ENCODE assay signal across 9 cellular contexts in genomic region chr18:23964282-23965238, GRCh38. TPM values are rescaled to one million over a fixed set of nuclear protein-coding genes. Genes with fewer than 3 reads are reported as not detected.
A peak's percentile ranks its signal among the peaks of the same experiment; 100 is the strongest.
DNase-seq lines count a peak whose midpoint lies in the region; ATAC-seq, FAIRE-seq and TF ChIP-seq lines count a peak whose summit lies in the region.
"Had no signal": no experiment of that assay in that cellular context is flagged by ENCODE, and none has a peak within 500 bp of the region (broad histone marks: within the 10 kb centered on the region; RNA-seq: fewer than 3 reads in every experiment).

No MANE protein-coding gene starts in this region.

- TF ChIP-seq CTCF in H9 (conservative IDR thresholded peaks at IDR 0.05) (no peak), GM12878 (IDR thresholded peaks at IDR 0.05 in 2 of 3, conservative IDR thresholded peaks at IDR 0.05 in 1 of 3; ENCODE audit: control insufficient read depth in 2 of 3, extremely low read depth in 1 of 3, insufficient read depth in 1 of 3, low read depth in 3 of 3, low read length in 3 of 3) (peak; percentile 18 to 55 (median 46); a peak in 5 of 6 replicates), A673 (conservative IDR thresholded peaks at IDR 0.05; ENCODE audit: low read depth, low read length) (no peak)

- H2AK5ac ChIP-seq in H9 (ENCODE audit: insufficient read length, low read length), result no peak overlapping the region

- H3K27me3 ChIP-seq in H9 (ENCODE audit: insufficient read depth, low read length), result no peaks in the 10 kb centered on the region
- no peaks in the 10 kb centered on the region for H3K27me3 ChIP-seq in GM12878 (replicated peaks in 1 of 2; ENCODE audit: control insufficient read depth in 2 of 2, insufficient read depth in 2 of 2, low read length in 1 of 2)
- H3K27me3 ChIP-seq in A673 (replicated peaks; ENCODE audit: insufficient read depth, low read depth, low read length, poor library complexity), result no peaks in the 10 kb centered on the region

- TF ChIP-seq RAD21 in GM12878 (IDR thresholded peaks at IDR 0.05; ENCODE audit: insufficient read depth, low read depth, low read length), result no peak

- no peaks in the 10 kb centered on the region; the same call in 1 of the 2 replicates for H3K4me1 ChIP-seq in H9 (ENCODE audit: insufficient read depth, low read length)
- peaks cover 22% of the 10 kb centered on the region for H3K4me1 ChIP-seq in GM12878 (ENCODE audit: control insufficient read depth, insufficient read depth, low read length)
- peaks cover 5% of the 10 kb centered on the region for H3K4me1 ChIP-seq in A673 (ENCODE audit: insufficient read depth, low read length, poor library complexity, severe bottlenecking)

- H3K4me3 Mint-ChIP-seq in H9 (no peak overlapping the region), T-helper 17 cell (peak overlapping the region; percentile 59)

- H2BK20ac ChIP-seq in H9 (ENCODE audit: low read depth, low read length, poor library complexity, severe bottlenecking), result no peak overlapping the region

- H4K91ac ChIP-seq in H9 (ENCODE audit: insufficient read length, low read depth, low read length), result no peak overlapping the region

- H3K9ac ChIP-seq in H9 (ENCODE audit: extremely low read depth, insufficient read length, low read length) (no peak overlapping the region), GM12878 (ENCODE audit: control insufficient read depth, insufficient read depth, low read length) (no peak overlapping the region)

- RAD21 ChIA-PET in GM12878 (lab: Charles Lee; ENCODE audit: unreplicated experiment), result interaction anchor here (0.9 to 1.9 kb wide), 7 partner anchors 17 to 150 kb away, joined by 3 to 6 read pairs (median 3); no protein-coding TSS in a partner anchor

- no peak for FAIRE-seq in GM12878 (lab: Jason Lieb, UNC)
- FAIRE-seq: GM12892 had no signal

- CTCF ChIA-PET in GM12878 (lab: Yijun Ruan, JAX) (interaction anchor here (0.7 to 2.5 kb wide), 12 partner anchors 12 to 337 kb away, joined by 3 to 10 read pairs (median 4); no protein-coding TSS in a partner anchor), A673 (lab: Charles Lee) (no interaction called here)

- POLR2A ChIA-PET in GM12878 (lab: Charles Lee) (no interaction called here), A673 (lab: Charles Lee; ENCODE audit: low non-redundant PET) (no interaction called here)

- H3K79me2 ChIP-seq in H9 (ENCODE audit: insufficient read depth, low read length) (no peaks in the 10 kb centered on the region), GM12878 (ENCODE audit: control insufficient read depth, insufficient read depth, low read length) (no peaks in the 10 kb centered on the region)

- in situ Hi-C loops in GM12878 (cut with MboI), result loop anchor here (5.0 kb wide), 1 partner anchor 148 kb away; no protein-coding TSS in a partner anchor

- TF ChIP-seq POLR2A in GM12878 (IDR thresholded peaks at IDR 0.05; ENCODE audit: low read depth, low read length), result no peak

- H4K8ac ChIP-seq in H9 (replicated peaks; ENCODE audit: insufficient read length, low read depth, low read length), result no peak overlapping the region

- WGBS in H9 (ENCODE audit: extremely low coverage, insufficient read length, low lambda C conversion rate), result no CpG with 5 or more reads among the region's 11 CpGs
- WGBS in GM12878 (ENCODE audit: insufficient coverage, insufficient replicate concordance, low lambda C conversion rate, missing lambda C conversion rate), result 40% methylated on average over 11 of the region's 11 CpGs

- TF ChIP-seq EP300 in GM12878 (IDR thresholded peaks at IDR 0.05; ENCODE audit: borderline replicate concordance in 1 of 2, control insufficient read depth in 1 of 2, low read depth in 2 of 2, low read length in 2 of 2), result no peak

- H3K23me2 ChIP-seq in H9 (ENCODE audit: insufficient read length, low read depth, low read length, poor library complexity, severe bottlenecking), result no peaks in the 10 kb centered on the region

- H3K4me1 Mint-ChIP-seq in H9, result peaks cover 17 to 19% of the 10 kb centered on the region in 2 experiments
- peaks cover 47% of the 10 kb centered on the region for H3K4me1 Mint-ChIP-seq in T-helper 17 cell

- H3K14ac ChIP-seq in H9 (ENCODE audit: insufficient read depth, low read length), result no peak overlapping the region

- no peak overlapping the region for H3K4ac ChIP-seq in H9 (ENCODE audit: low read depth, low read length)

- SMC1A ChIA-PET in GM12878 (lab: Charles Lee; ENCODE audit: uncharacterized antibody, unreplicated experiment), result interaction anchor here (0.7 to 2.0 kb wide), 11 partner anchors 15 to 155 kb away, joined by 3 to 10 read pairs (median 4); no protein-coding TSS in a partner anchor

- no peak overlapping the region for H2BK120ac ChIP-seq in H9 (ENCODE audit: low read depth, low read length, poor library complexity, severe bottlenecking)

- H3K27ac ChIP-seq in H9 (ENCODE audit: insufficient read length, low read depth, low read length), result no peak overlapping the region
- H3K27ac ChIP-seq in GM12878 (ENCODE audit: control insufficient read depth, insufficient read depth), result no peak overlapping the region
- no peak overlapping the region for H3K27ac ChIP-seq in A673 (ENCODE audit: low read depth, low read length, poor library complexity, severe bottlenecking)

- peak overlapping the region; percentile 92 for H4K5ac ChIP-seq in H9 (ENCODE audit: insufficient read length, low read depth, low read length)

- H2AFZ ChIP-seq in H9 (ENCODE audit: low read length), result peak overlapping the region; percentile 58
- peak overlapping the region; percentile 47 for H2AFZ ChIP-seq in GM12878 (ENCODE audit: control insufficient read depth, low read depth, low read length)

- no peak overlapping the region for H3K18ac ChIP-seq in H9 (ENCODE audit: insufficient read length, low read depth, low read length)

- H3K36me3 Mint-ChIP-seq in H9 (ENCODE audit: insufficient read depth in 1 of 3, low read depth in 3 of 3) (peaks cover 0 to 3% (median 0%) of the 10 kb centered on the region in 3 experiments; a peak in 2 of 7 replicates), T-helper 17 cell (ENCODE audit: low read depth) (peaks cover 3% of the 10 kb centered on the region)

- DNase-seq in H9 (no peak), T-helper 17 cell (peak in 2 of 3 donors; percentile 24 to 35), GM12878 (ENCODE audit: low read depth, low spot score) (no peak), KG1 (lab: John Stamatoyannopoulos, UW) (no peak), A673 (ENCODE audit: low spot score) (no peak), SHP77 treated with DMSO at 0.1 percent for 48 hours (lab: John Stamatoyannopoulos, UW) (no peak)
- peak; percentile 28 for DNase-seq in stimulated activated CD4-positive, alpha-beta T cell treated with anti-CD3 and anti-CD28 coated beads, Interleukin-12 subunit alpha, Interleukin-12 subunit beta, amount 100 ng/mL, for 4 hours

- H3K27ac Mint-ChIP-seq in H9 (peak overlapping the region in 1 of 3 experiments; percentile 23; a peak in 4 of 7 replicates), T-helper 17 cell (peak overlapping the region; percentile 96)

- no peak overlapping the region for H2BK12ac ChIP-seq in H9 (ENCODE audit: insufficient read length, low read depth, low read length)

- BruUV-seq in GM12878 (replicated peaks; lab: Mats Ljungman, UMichigan) (no TSS peak), A673 (replicated peaks; lab: Mats Ljungman, UMichigan) (no TSS peak)

- H3K36me3 ChIP-seq in GM12878 (ENCODE audit: control insufficient read depth in 2 of 2, insufficient read depth in 2 of 2, low read length in 1 of 2) (no peaks in the 10 kb centered on the region), A673 (ENCODE audit: insufficient read depth, low read length, poor library complexity, severe bottlenecking) (no peaks in the 10 kb centered on the region)

- H2BK15ac ChIP-seq in H9 (ENCODE audit: low read depth, low read length), result no peak overlapping the region

- intact Hi-C loops in GM12878 (cut with micrococcal nuclease; ENCODE audit: unreplicated experiment) (loop anchor here (1.0 to 2.0 kb wide), 2 partner anchors 54 to 155 kb away; no protein-coding TSS in a partner anchor), A673 (cut with micrococcal nuclease; ENCODE audit: unreplicated experiment) (no loop called here)

- no peak overlapping the region for H3K23ac ChIP-seq in H9 (ENCODE audit: insufficient read length, low read depth, low read length)

- ATAC-seq in T-helper 17 cell, result peak; percentile 85
- ATAC-seq in GM12878, result peak; percentile 93
- no peak for ATAC-seq in HG02588 (IDR thresholded peaks at IDR 0.05; ENCODE audit: unreplicated experiment)

- H2BK5ac ChIP-seq in H9 (ENCODE audit: insufficient read length, low read length), result no peak overlapping the region

- H3K9me3 ChIP-seq in H9 (ENCODE audit: control insufficient read depth, low read depth, low read length), result no peaks in the 10 kb centered on the region
- H3K9me3 ChIP-seq in T-helper 17 cell (ENCODE audit: control insufficient read depth, low read length, poor library complexity, severe bottlenecking), result no peaks in the 10 kb centered on the region
- H3K9me3 ChIP-seq in GM12878 (replicated peaks; ENCODE audit: control insufficient read depth, insufficient read depth, low read length), result no peaks in the 10 kb centered on the region; the same call in 2 of the 3 replicates
- H3K9me3 ChIP-seq in A673 (ENCODE audit: low read depth, low read length, poor library complexity, severe bottlenecking), result no peaks in the 10 kb centered on the region

- no peak overlapping the region for H3T11ph ChIP-seq in H9 (ENCODE audit: low read length)

- no peaks in the 10 kb centered on the region for H3K79me1 ChIP-seq in H9 (ENCODE audit: insufficient read depth, low read depth, low read length, poor library complexity, severe bottlenecking)

- H3K4me2 ChIP-seq in H9 (ENCODE audit: insufficient read depth, insufficient read length, low read length) (no peak overlapping the region), GM12878 (ENCODE audit: control insufficient read depth, insufficient read depth) (no peak overlapping the region)

- 0 out of 2 replicates have a peak, but pooled peaks cover 3% of the 10 kb centered on the region for H3K27me3 Mint-ChIP-seq in H9 (ENCODE audit: low read depth)
- no peaks in the 10 kb centered on the region for H3K27me3 Mint-ChIP-seq in T-helper 17 cell

- H4K20me1 ChIP-seq in H9 (ENCODE audit: control insufficient read depth, insufficient read depth, insufficient read length), result no peaks in the 10 kb centered on the region
- H4K20me1 ChIP-seq in GM12878 (ENCODE audit: control insufficient read depth, insufficient read depth), result no peaks in the 10 kb centered on the region

- H3K56ac ChIP-seq in H9 (ENCODE audit: insufficient read length, low read depth, low read length), result no peak overlapping the region

- H3K4me3 ChIP-seq in GM12878, result no peak overlapping the region
- no peak overlapping the region for H3K4me3 ChIP-seq in A673 (ENCODE audit: low read depth, low read length, poor library complexity, severe bottlenecking)

- no peaks in the 10 kb centered on the region for H3K9me3 Mint-ChIP-seq in H9

RNA-seq across cellular contexts. Expression of gene TTC39C, which starts 50.0 kb away (rescaled TPM):
- total RNA-seq in H9 (2021) (16.4 and 18.0 TPM in 2 replicates), T-helper 17 cell (100 to 1,000 TPM; 187 to 226 TPM), GM12878 (2014; rRNA removed) (74.6 and 80.3 TPM in 2 replicates), GM12878 (2014; rRNA removed; fragmentation: Illumina TruSeq; extraction: Trizol) (81.1 and 84.4 TPM in 2 replicates), GM12878 (2021) (72.8 and 76.5 TPM in 2 replicates), A673 (2021) (20.7 and 24.0 TPM in 2 replicates)
- total RNA-seq in GM12878 (2013; cell fraction: nucleolus; rRNA removed), result 78.9 and 87.4 TPM in 2 replicates
- 20.4 TPM for polyA plus RNA-seq in GM12878 (2011; ENCODE audit: low read depth)
- polyA plus RNA-seq in GM12878 (2011; rRNA removed) (25.2 and 33.2 TPM in 2 replicates), GM12878 (2014; fragmentation: Illumina TruSeq; extraction: Trizol) (59.7 and 77.6 TPM in 2 replicates), GM12878 (2014; fragmentation: Nextera tagmentation; extraction: Ambion mirVana) (10 to 100 TPM; 21.1 to 37.2 TPM), GM12878 (2014; rRNA removed) (59.7 and 63.3 TPM in 2 replicates), GM12878 (2016; fragmentation: Nextera tagmentation; extraction: Ambion mirVana) (10 to 100 TPM; 69.8 to 91.0 TPM)
- 8.8 and 10.1 TPM in 2 replicates for polyA plus RNA-seq in GM12878 (2011; cell fraction: cytosol; rRNA removed)
- 24.3 and 24.8 TPM in 2 replicates for polyA plus RNA-seq in GM12878 (2011; cell fraction: nucleus; rRNA removed)
- polyA plus RNA-seq in GM12878 (2012), result 38.1 and 44.0 TPM in 2 replicates
- 26.0 and 27.4 TPM in 2 replicates for polyA minus RNA-seq in GM12878 (2011; rRNA and poly(A)+ RNA removed)
- 9.9 and 13.0 TPM in 2 replicates for polyA minus RNA-seq in GM12878 (2011; cell fraction: cytosol; rRNA and poly(A)+ RNA removed)
- 12.9 and 22.0 TPM in 2 replicates for polyA minus RNA-seq in GM12878 (2011; cell fraction: nucleus; rRNA and poly(A)+ RNA removed)

Comparison
In these comparisons a context has a peak if more than half of its experiments do, and no peak if none do; other contexts are left out.
1. DNase-seq: peak in T-helper 17 cell (2 of 3) and stimulated activated CD4-positive, alpha-beta T cell treated with anti-CD3 and anti-CD28 coated beads, Interleukin-12 subunit alpha, Interleukin-12 subunit beta, amount 100 ng/mL, for 4 hours (single experiment); none in H9 (single experiment), GM12878 (single experiment), KG1 (single experiment), A673 (single experiment) and SHP77 treated with DMSO at 0.1 percent for 48 hours (single experiment).
2. CTCF ChIP-seq: peak in GM12878 (3 of 3); none in H9 (single experiment) and A673 (single experiment).